19 cellular contexts compared by ENCODE assay signal in the genomic region with DNA sequence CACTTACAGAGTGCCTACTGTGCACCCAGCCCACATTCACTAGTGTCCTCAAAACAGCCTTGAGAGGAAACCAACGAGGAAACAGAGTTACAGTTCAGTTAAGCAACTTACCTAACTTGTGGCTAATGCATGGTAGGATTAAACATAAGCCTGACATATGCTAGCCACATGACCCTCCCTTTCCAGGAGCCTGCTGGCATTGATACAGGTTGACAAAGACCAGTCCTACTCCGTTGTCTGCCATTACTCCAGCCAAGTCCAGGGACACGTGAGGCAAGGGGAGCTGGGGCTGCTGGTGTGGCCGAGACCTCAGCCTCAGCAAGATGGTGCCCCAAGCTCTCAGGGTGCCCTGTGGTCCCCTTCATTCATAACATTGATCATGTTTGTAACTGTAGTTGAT. TPM values are rescaled to one million over a fixed set of nuclear protein-coding genes. Genes with fewer than 3 reads are reported as not detected.
"Had no signal": no experiment of that assay in that cellular context is flagged by ENCODE, and none has a peak within 500 bp of the region (broad histone marks: within the 10 kb centered on the region; RNA-seq: fewer than 3 reads in every experiment).

No MANE protein-coding gene starts in this region.

- H3K36me3 ChIP-seq: gastrocnemius medialis, lower lobe of right lung had no signal

- H3K27ac ChIP-seq: dorsolateral prefrontal cortex, gastrocnemius medialis, lower lobe of right lung, parathyroid adenoma, testis had no signal

- ATAC-seq: gastrocnemius medialis, left ventricle myocardium superior, lower lobe of right lung, natural killer cell had no signal

- H3K27me3 ChIP-seq: dorsolateral prefrontal cortex, gastrocnemius medialis, testis, tibial artery had no signal

- H3K4me1 ChIP-seq: gastrocnemius medialis, lower lobe of right lung, parathyroid adenoma, testis had no signal

- DNase-seq: dorsolateral prefrontal cortex; effector CD4-positive, alpha-beta T cell; foreskin fibroblast; gastrocnemius medialis; left ventricle myocardium superior; lower lobe of right lung; natural killer cell; stimulated activated CD4-positive, alpha-beta T cell treated with anti-CD3 and anti-CD28 coated beads, Interleukin-12 subunit alpha, Interleukin-12 subunit beta, amount 100 ng/mL, for 4 hours; stimulated activated CD4-positive, alpha-beta T cell treated with anti-CD3 and anti-CD28 coated beads, Interleukin-1b, Interleukin-23, amount 100 ng/mL, for 48 hours; stimulated activated CD4-positive, alpha-beta T cell treated with anti-CD3 and anti-CD28 coated beads, Interleukin-4, amount 100 ng/mL, for 1 hour; stimulated activated naive CD4-positive, alpha-beta T cell treated with Interleukin-2 at 50 U/mL for 16 hours; substantia nigra; testis; tibial artery had no signal

- H3K9me3 ChIP-seq: gastrocnemius medialis, lower lobe of right lung, testis, tibial artery had no signal

- H3K4me3 ChIP-seq: dorsolateral prefrontal cortex, gastrocnemius medialis, lower lobe of right lung, smooth muscle cell, testis, tibial artery had no signal

RNA-seq across cellular contexts. Expression of a gene that starts 37.9 kb away (rescaled TPM):
- total RNA-seq: glomerular endothelial cell, osteoblast, progenitor cell of endocrine pancreas, smooth muscle cell had no signal

RNA-seq across cellular contexts. Expression of a gene that starts 50.2 kb away (rescaled TPM):
- total RNA-seq: progenitor cell of endocrine pancreas had no signal
